1 cellular context compared by ENCODE assay signal in the genomic region with DNA sequence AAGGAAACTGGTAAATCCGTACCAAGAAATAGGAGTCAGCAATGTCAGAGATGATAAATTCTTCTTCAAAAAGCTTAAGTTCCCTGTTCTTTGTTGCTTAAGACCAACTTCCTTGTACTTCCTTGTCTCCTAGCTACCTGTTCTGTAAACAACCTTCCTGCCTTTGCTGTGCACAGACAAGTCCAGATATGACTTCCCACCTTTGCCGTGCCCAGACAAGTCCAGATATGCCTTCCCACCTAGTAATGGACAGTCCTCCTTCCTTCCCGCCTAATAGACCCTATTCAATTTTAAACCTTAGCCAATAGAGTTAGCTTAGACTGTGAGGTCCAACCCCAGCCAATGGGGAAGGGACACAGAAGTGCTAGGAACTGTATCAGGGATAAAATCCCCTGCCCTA.
A peak's percentile ranks its signal among the peaks of the same experiment; 100 is the strongest.
TF ChIP-seq lines count a peak whose summit lies in the region.

No MANE protein-coding gene starts in this region.

TF ChIP-seq in K562, 482 proteins besides CTCF, POLR2A, EP300 and RAD21:
- TF ChIP-seq, protein P1, sequence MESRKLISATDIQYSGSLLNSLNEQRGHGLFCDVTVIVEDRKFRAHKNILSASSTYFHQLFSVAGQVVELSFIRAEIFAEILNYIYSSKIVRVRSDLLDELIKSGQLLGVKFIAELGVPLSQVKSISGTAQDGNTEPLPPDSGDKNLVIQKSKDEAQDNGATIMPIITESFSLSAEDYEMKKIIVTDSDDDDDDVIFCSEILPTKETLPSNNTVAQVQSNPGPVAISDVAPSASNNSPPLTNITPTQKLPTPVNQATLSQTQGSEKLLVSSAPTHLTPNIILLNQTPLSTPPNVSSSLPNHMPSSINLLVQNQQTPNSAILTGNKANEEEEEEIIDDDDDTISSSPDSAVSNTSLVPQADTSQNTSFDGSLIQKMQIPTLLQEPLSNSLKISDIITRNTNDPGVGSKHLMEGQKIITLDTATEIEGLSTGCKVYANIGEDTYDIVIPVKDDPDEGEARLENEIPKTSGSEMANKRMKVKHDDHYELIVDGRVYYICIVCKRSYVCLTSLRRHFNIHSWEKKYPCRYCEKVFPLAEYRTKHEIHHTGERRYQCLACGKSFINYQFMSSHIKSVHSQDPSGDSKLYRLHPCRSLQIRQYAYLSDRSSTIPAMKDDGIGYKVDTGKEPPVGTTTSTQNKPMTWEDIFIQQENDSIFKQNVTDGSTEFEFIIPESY (CRISPR knock-in tag; IDR thresholded peaks at IDR 0.05): no peak
- TF ChIP-seq FOXJ2 (tag; IDR thresholded peaks at IDR 0.05): peak; percentile 36; the same call in 1 of the 2 replicates
- TF ChIP-seq, protein P2, sequence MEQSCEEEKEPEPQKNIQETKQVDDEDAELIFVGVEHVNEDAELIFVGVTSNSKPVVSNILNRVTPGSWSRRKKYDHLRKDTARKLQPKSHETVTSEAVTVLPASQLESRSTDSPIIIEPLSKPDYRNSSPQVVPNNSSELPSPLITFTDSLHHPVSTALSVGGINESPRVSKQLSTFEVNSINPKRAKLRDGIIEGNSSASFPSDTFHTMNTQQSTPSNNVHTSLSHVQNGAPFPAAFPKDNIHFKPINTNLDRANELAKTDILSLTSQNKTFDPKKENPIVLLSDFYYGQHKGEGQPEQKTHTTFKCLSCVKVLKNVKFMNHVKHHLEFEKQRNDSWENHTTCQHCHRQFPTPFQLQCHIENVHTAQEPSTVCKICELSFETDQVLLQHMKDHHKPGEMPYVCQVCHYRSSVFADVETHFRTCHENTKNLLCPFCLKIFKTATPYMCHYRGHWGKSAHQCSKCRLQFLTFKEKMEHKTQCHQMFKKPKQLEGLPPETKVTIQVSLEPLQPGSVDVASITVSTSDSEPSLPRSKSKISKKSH (CRISPR knock-in tag; IDR thresholded peaks at IDR 0.05): no peak
- no peak for TF ChIP-seq SMAD4 (CRISPR knock-in tag; conservative IDR thresholded peaks at IDR 0.05)
- peak; percentile 54 for TF ChIP-seq RFX1 (IDR thresholded peaks at IDR 0.05)
- TF ChIP-seq ZNF239 (CRISPR knock-in tag; IDR thresholded peaks at IDR 0.05): no peak
- TF ChIP-seq CHD2 (IDR thresholded peaks at IDR 0.05; ENCODE audit: low read depth, low read length): no peak
